8 cellular contexts compared by ENCODE assay signal in genomic region chr16:71540-72341, GRCh38. TPM values are rescaled to one million over a fixed set of nuclear protein-coding genes. Genes with fewer than 3 reads are reported as not detected.
A peak's percentile ranks its signal among the peaks of the same experiment; 100 is the strongest.
DNase-seq lines count a peak whose midpoint lies in the region; ATAC-seq and TF ChIP-seq lines count a peak whose summit lies in the region.

No MANE protein-coding gene starts in this region.

- H3K4me1 ChIP-seq in HUES64 (ENCODE audit: insufficient read depth, low read length) (peaks cover 44% of the 10 kb centered on the region), testis (peaks cover 13% of the 10 kb centered on the region)

- intact Hi-C loops in testis (cut with DNase I; ENCODE audit: low total_unique reads), result no loop called here

- H3K9me3 ChIP-seq in HUES64 (ENCODE audit: insufficient read depth, low read depth, low read length) (no peaks in the 10 kb centered on the region), testis (no peaks in the 10 kb centered on the region)

- in situ Hi-C loops in T47D (cut with HindIII; ENCODE audit: low pct_unique_long_range_greater_than_20kb, low sequenced_read_pairs), result no loop called here

- TF ChIP-seq POLR2A in testis (IDR thresholded peaks at IDR 0.05), result no peak

- H3K36me3 ChIP-seq in HUES64 (ENCODE audit: insufficient read depth, low read length) (no peaks in the 10 kb centered on the region), testis (ENCODE audit: low read depth, missing control alignments) (no peaks in the 10 kb centered on the region)

- H3K4me3 ChIP-seq in AG10803 (ENCODE audit: low read length) (peak overlapping the region; percentile 84), HUES64 (ENCODE audit: low read length) (peak overlapping the region; percentile 62), testis (peak overlapping the region; percentile 65)

- H3K27me3 ChIP-seq in HUES64 (ENCODE audit: insufficient read depth, low read length), result no peaks in the 10 kb centered on the region
- H3K27me3 ChIP-seq in testis, result no peaks in the 10 kb centered on the region

- no peak for ATAC-seq in HG03442 (IDR thresholded peaks at IDR 0.05; ENCODE audit: unreplicated experiment)

- WGBS in HUES64, result under 1% methylated on average over 47 of the region's 47 CpGs
- 0 to 11% methylated on average over 6 to 29 of the region's 47 CpGs for WGBS in testis, 2 donors

- H3K9ac ChIP-seq in HUES64 (ENCODE audit: low read depth, low read length), result peak overlapping the region; percentile 50; the same call in 1 of the 2 replicates

- no peak for TF ChIP-seq CTCF in AG10803 (conservative IDR thresholded peaks at IDR 0.05; ENCODE audit: low read length)
- TF ChIP-seq CTCF in testis (IDR thresholded peaks at IDR 0.05), result no peak

- H3K27ac ChIP-seq in HUES64 (ENCODE audit: low read depth, low read length) (peak overlapping the region; percentile 55; the same call in 1 of the 2 replicates), testis (peak overlapping the region; percentile 56 to 83)

- DNase-seq in AG10803 (ENCODE audit: low read depth) (peak; percentile 77), T47D (ENCODE audit: low read depth in 1 of 2, low spot score in 1 of 2) (peak; percentile 96 to 98), kidney tubule cell (ENCODE audit: low spot score) (peak; percentile 81), testis (peak; percentile 80), CD1c-positive myeloid dendritic cell (ENCODE audit: extremely low spot score) (no peak), NCI-H1930 (lab: John Stamatoyannopoulos, UW) (no peak)

RNA-seq across cellular contexts. Expression of gene RHBDF1, which starts 0.7 kb away (rescaled TPM):
- 17.7 TPM for polyA plus RNA-seq in HUES64 (2013, experiment 1 of 2)
- 21.6 TPM for polyA plus RNA-seq in HUES64 (2013, experiment 2 of 2)
- total RNA-seq in testis, result 10 to 100 TPM; 18.3 to 22.5 TPM
- polyA plus RNA-seq in testis (ENCODE audit: insufficient read depth, low read depth, low replicate concordance), result 15.9 TPM

RNA-seq across cellular contexts. Expression of gene MPG, which starts 6.3 kb away (rescaled TPM):
- 27.6 TPM for polyA plus RNA-seq in HUES64 (2013, experiment 1 of 2)
- 32.0 TPM for polyA plus RNA-seq in HUES64 (2013, experiment 2 of 2)
- 10 to 100 TPM; 44.8 to 61.7 TPM for total RNA-seq in testis
- 42.6 TPM for polyA plus RNA-seq in testis (ENCODE audit: insufficient read depth, low read depth, low replicate concordance)

RNA-seq across cellular contexts. Expression of gene SNRNP25, which starts 18.1 kb away (rescaled TPM):
- 77.2 TPM for polyA plus RNA-seq in HUES64 (2013, experiment 1 of 2)
- 64.6 TPM for polyA plus RNA-seq in HUES64 (2013, experiment 2 of 2)
- total RNA-seq in testis, result 10 to 100 TPM; 12.8 to 17.5 TPM
- polyA plus RNA-seq in testis (ENCODE audit: insufficient read depth, low read depth, low replicate concordance), result 26.9 TPM

RNA-seq across cellular contexts. Expression of gene POLR3K, which starts 18.3 kb away (rescaled TPM):
- polyA plus RNA-seq in HUES64 (2013, experiment 1 of 2), result 29.2 TPM
- polyA plus RNA-seq in HUES64 (2013, experiment 2 of 2), result 25.4 TPM
- total RNA-seq in testis, result 1 to 10 TPM; 2.4 to 3.0 TPM
- 6.5 TPM for polyA plus RNA-seq in testis (ENCODE audit: insufficient read depth, low read depth, low replicate concordance)

Comparison
In these comparisons a context has a peak if more than half of its experiments do, and no peak if none do; other contexts are left out.
1. DNase-seq: peak in AG10803 (single experiment), T47D (2 of 2), kidney tubule cell (single experiment) and testis (single experiment); none in CD1c-positive myeloid dendritic cell (single experiment) and NCI-H1930 (0 of 2).
2. Peak in every context shown above with its lines, with median percentiles within 50 percentile points of each other: H3K4me3 ChIP-seq.